15 cellular contexts compared by ENCODE assay signal in genomic region chr4:77036206-77036605, GRCh38. TPM values are rescaled to one million over a fixed set of nuclear protein-coding genes. Genes with fewer than 3 reads are reported as not detected.
A peak's percentile ranks its signal among the peaks of the same experiment; 100 is the strongest.
DNase-seq lines count a peak whose midpoint lies in the region; ATAC-seq and TF ChIP-seq lines count a peak whose summit lies in the region.
"Had no signal": no experiment of that assay in that cellular context is flagged by ENCODE, and none has a peak within 500 bp of the region (broad histone marks: within the 10 kb centered on the region; RNA-seq: fewer than 3 reads in every experiment).

No MANE protein-coding gene starts in this region.

- H3K4me2 ChIP-seq in smooth muscle cell, result no peak overlapping the region

- no peak overlapping the region for H3K9ac ChIP-seq in smooth muscle cell (ENCODE audit: low read depth)

- no peak for TF ChIP-seq CTCF in body of pancreas (IDR thresholded peaks at IDR 0.05)
- no peak for TF ChIP-seq CTCF in foreskin fibroblast (IDR thresholded peaks at IDR 0.05; ENCODE audit: low read depth, low read length)
- no peak for TF ChIP-seq CTCF in smooth muscle cell (IDR thresholded peaks at IDR 0.05; ENCODE audit: borderline replicate concordance, insufficient read depth, poor library complexity, severe bottlenecking)

- H3K9me3 ChIP-seq in body of pancreas (no peaks in the 10 kb centered on the region), smooth muscle cell (replicated peaks; ENCODE audit: low read depth) (no peaks in the 10 kb centered on the region)
- H3K9me3 ChIP-seq: pancreas, tibial artery had no signal

- no peaks in the 10 kb centered on the region for H4K20me1 ChIP-seq in smooth muscle cell (ENCODE audit: low read depth)

- no peaks in the 10 kb centered on the region for H3K9me3 Mint-ChIP-seq in activated naive CD8-positive, alpha-beta T cell treated with anti-CD3 and anti-CD28 coated beads for 36 hours
- H3K9me3 Mint-ChIP-seq: CD4-positive, alpha-beta memory T cell had no signal

- H3F3A ChIP-seq in smooth muscle cell (ENCODE audit: low read depth), result peaks cover 15% of the 10 kb centered on the region

- no peak overlapping the region for H2AFZ ChIP-seq in smooth muscle cell (ENCODE audit: low read depth)

- H3K79me2 ChIP-seq in smooth muscle cell (ENCODE audit: low read depth), result no peaks in the 10 kb centered on the region

- H3K27me3 ChIP-seq in body of pancreas, result no peaks in the 10 kb centered on the region
- H3K27me3 ChIP-seq in smooth muscle cell (ENCODE audit: low read depth), result no peaks in the 10 kb centered on the region
- H3K27me3 ChIP-seq: pancreas, tibial artery had no signal

- H3K4me1 Mint-ChIP-seq in activated naive CD8-positive, alpha-beta T cell treated with anti-CD3 and anti-CD28 coated beads for 36 hours, result peaks cover 13% of the 10 kb centered on the region

- intact Hi-C loops in body of pancreas (cut with DNase I), result no loop called here

- H3K36me3 ChIP-seq in body of pancreas (replicated peaks in 1 of 2; ENCODE audit: insufficient read depth in 1 of 2, low read depth in 2 of 2) (peaks cover 0 to 5% of the 10 kb centered on the region in 2 donors), smooth muscle cell (ENCODE audit: low read depth) (peaks cover 30% of the 10 kb centered on the region)

- no peak overlapping the region for H3K4me3 Mint-ChIP-seq in activated naive CD8-positive, alpha-beta T cell treated with anti-CD3 and anti-CD28 coated beads for 36 hours
- H3K4me3 Mint-ChIP-seq: CD4-positive, alpha-beta memory T cell had no signal

- H3K4me1 ChIP-seq in body of pancreas (no peaks in the 10 kb centered on the region), smooth muscle cell (ENCODE audit: low read depth) (no peaks in the 10 kb centered on the region)
- H3K4me1 ChIP-seq: pancreas had no signal

- no peak for TF ChIP-seq POLR2A in body of pancreas (IDR thresholded peaks at IDR 0.05)

- no peaks in the 10 kb centered on the region for H3K27me3 Mint-ChIP-seq in activated naive CD8-positive, alpha-beta T cell treated with anti-CD3 and anti-CD28 coated beads for 36 hours
- H3K27me3 Mint-ChIP-seq: CD4-positive, alpha-beta memory T cell had no signal

- DNase-seq in GM04504 (ENCODE audit: low read depth) (peak; percentile 84), body of pancreas (peak in 1 of 4 donors; percentile 13), foreskin fibroblast (peak; percentile 77 to 87), smooth muscle cell (lab: John Stamatoyannopoulos, UW; ENCODE audit: unreplicated experiment) (no peak), SK-N-DZ (ENCODE audit: low spot score) (no peak)
- DNase-seq in activated naive CD8-positive, alpha-beta T cell treated with anti-CD3 and anti-CD28 coated beads for 36 hours, result no peak
- DNase-seq: activated CD8-positive, alpha-beta memory T cell treated with anti-CD3 and anti-CD28 coated beads for 24 hours; anterior cingulate cortex; CD4-positive, alpha-beta memory T cell; DMS79 treated with DMSO at 0.1 percent for 48 hours; pancreas; tibial artery had no signal

- peaks cover 41% of the 10 kb centered on the region for H3K36me3 Mint-ChIP-seq in activated naive CD8-positive, alpha-beta T cell treated with anti-CD3 and anti-CD28 coated beads for 36 hours

- H3K4me3 ChIP-seq in body of pancreas (no peak overlapping the region), foreskin fibroblast (ENCODE audit: low read depth in 1 of 2, low read length in 2 of 2) (no peak overlapping the region), smooth muscle cell (no peak overlapping the region)
- H3K4me3 ChIP-seq: pancreas, skin epidermis, tibial artery had no signal

- peak; percentile 42 for ATAC-seq in body of pancreas
- no peak for ATAC-seq in HG03045 (IDR thresholded peaks at IDR 0.05; ENCODE audit: unreplicated experiment)

- H3K27ac Mint-ChIP-seq in activated naive CD8-positive, alpha-beta T cell treated with anti-CD3 and anti-CD28 coated beads for 36 hours, result no peak overlapping the region

- 96 to 97% methylated on average over 2 of the region's 2 CpGs for WGBS in body of pancreas, 2 donors
- WGBS in smooth muscle cell (ENCODE audit: low lambda C conversion rate), result 57% methylated on average over 2 of the region's 2 CpGs

- H3K27ac ChIP-seq in body of pancreas (no peak overlapping the region), smooth muscle cell (ENCODE audit: low read depth) (peak overlapping the region; percentile 62)
- H3K27ac ChIP-seq: HL-60, pancreas had no signal

RNA-seq across cellular contexts. Expression of gene CCNI, which starts 39.6 kb away (rescaled TPM):
- total RNA-seq in body of pancreas (100 to 1,000 TPM in 1 of 2 donors, 10 to 100 TPM in 1; 92.6 to 185 TPM), smooth muscle cell (222 and 245 TPM in 2 replicates)
- polyA plus RNA-seq in smooth muscle cell, result 205 and 230 TPM in 2 replicates
- total RNA-seq in activated naive CD8-positive, alpha-beta T cell treated with anti-CD3 and anti-CD28 coated beads for 36 hours, result 100 to 1,000 TPM; 230 to 237 TPM
- 141 and 145 TPM in 2 replicates for polyA plus RNA-seq in SK-N-DZ (2014; cell fraction: cytosol; rRNA removed)
- 45.9 and 53.7 TPM in 2 replicates for polyA plus RNA-seq in SK-N-DZ (2014; cell fraction: nucleus; rRNA removed)

Comparison
In these comparisons a context has a peak if more than half of its experiments do, and no peak if none do; other contexts are left out.
1. DNase-seq: peak in GM04504 (single experiment) and foreskin fibroblast (2 of 2); none in smooth muscle cell (single experiment), activated naive CD8-positive, alpha-beta T cell treated with anti-CD3 and anti-CD28 coated beads for 36 hours (single experiment) and SK-N-DZ (single experiment).